In genomic region chr6:109052852-109053251, GRCh38 we compare ENCODE assay signal across 23 cellular contexts. TPM values are rescaled to one million over a fixed set of nuclear protein-coding genes. Genes with fewer than 3 reads are reported as not detected.
A peak's percentile ranks its signal among the peaks of the same experiment; 100 is the strongest.
DNase-seq lines count a peak whose midpoint lies in the region; ATAC-seq and TF ChIP-seq lines count a peak whose summit lies in the region.
"Had no signal": no experiment of that assay in that cellular context is flagged by ENCODE, and none has a peak within 500 bp of the region (broad histone marks: within the 10 kb centered on the region; RNA-seq: fewer than 3 reads in every experiment).

No MANE protein-coding gene starts in this region.

- TF ChIP-seq POLR2A in testis (IDR thresholded peaks at IDR 0.05): no peak
- TF ChIP-seq POLR2A in vagina (IDR thresholded peaks at IDR 0.05): no peak

- H3K4me3 ChIP-seq in testis (no peak overlapping the region), vagina (no peak overlapping the region)
- H3K4me3 ChIP-seq: adrenal gland, HAP-1 had no signal

- H3K9me3 Mint-ChIP-seq in activated T-cell treated with anti-CD3 and anti-CD28 coated beads, Interleukin-2, amount 50 U/mL, for 72 hours: peaks cover 0 to 2% of the 10 kb centered on the region in 2 donors
- peaks cover 6% of the 10 kb centered on the region for H3K9me3 Mint-ChIP-seq in glutamatergic neuron (ENCODE audit: unreplicated experiment)
- H3K9me3 Mint-ChIP-seq: central memory CD8-positive, alpha-beta T cell had no signal

- TF ChIP-seq CTCF in glutamatergic neuron (IDR thresholded peaks at IDR 0.05; ENCODE audit: partially characterized antibody, unreplicated experiment) (no peak), testis (IDR thresholded peaks at IDR 0.05) (no peak), vagina (IDR thresholded peaks at IDR 0.05) (no peak)

- H3K27ac Mint-ChIP-seq in activated T-cell treated with anti-CD3 and anti-CD28 coated beads, Interleukin-2, amount 50 U/mL, for 72 hours: peak overlapping the region; percentile 66
- H3K27ac Mint-ChIP-seq in glutamatergic neuron (ENCODE audit: unreplicated experiment): peak overlapping the region; percentile 52

- H3K4me1 ChIP-seq in testis (peaks cover 35% of the 10 kb centered on the region), vagina (peaks cover 45% of the 10 kb centered on the region)

- intact Hi-C loops in testis (cut with DNase I; ENCODE audit: low total_unique reads): no loop called here
- intact Hi-C loops in vagina (cut with DNase I): loop anchor here (10.0 kb wide), 1 partner anchor 1398 kb away; no protein-coding TSS in a partner anchor

- ATAC-seq in activated T-cell treated with anti-CD3 and anti-CD28 coated beads, Interleukin-2, amount 50 U/mL, for 72 hours (replicated peaks in 1 of 2): no peak
- no peak for ATAC-seq in HG02840 (IDR thresholded peaks at IDR 0.05; ENCODE audit: low FRiP score, unreplicated experiment)
- no peak for ATAC-seq in HG02885 (IDR thresholded peaks at IDR 0.05; ENCODE audit: poor library complexity, unreplicated experiment)
- ATAC-seq: PC-3 had no signal

- H3K27me3 ChIP-seq in testis: no peaks in the 10 kb centered on the region
- H3K27me3 ChIP-seq in vagina: no peaks in the 10 kb centered on the region
- H3K27me3 ChIP-seq: adrenal gland had no signal

- 86 to 94% methylated on average over 4 of the region's 4 CpGs for WGBS in testis, 2 donors

- H3K4me1 Mint-ChIP-seq in activated T-cell treated with anti-CD3 and anti-CD28 coated beads, Interleukin-2, amount 50 U/mL, for 72 hours (ENCODE audit: low read depth): peaks cover 39% of the 10 kb centered on the region
- peaks cover 25% of the 10 kb centered on the region for H3K4me1 Mint-ChIP-seq in glutamatergic neuron (ENCODE audit: low read depth, unreplicated experiment)

- H3K27ac ChIP-seq in testis (peak overlapping the region; percentile 1 to 40), vagina (no peak overlapping the region)
- H3K27ac ChIP-seq: adrenal gland had no signal

- H3K4me3 Mint-ChIP-seq in activated T-cell treated with anti-CD3 and anti-CD28 coated beads, Interleukin-2, amount 50 U/mL, for 72 hours: no peak overlapping the region
- no peak overlapping the region for H3K4me3 Mint-ChIP-seq in glutamatergic neuron (ENCODE audit: unreplicated experiment)
- H3K4me3 Mint-ChIP-seq: central memory CD8-positive, alpha-beta T cell; type B pancreatic cell had no signal

- H3K36me3 Mint-ChIP-seq in activated T-cell treated with anti-CD3 and anti-CD28 coated beads, Interleukin-2, amount 50 U/mL, for 72 hours (ENCODE audit: insufficient read depth in 2 of 2): no peaks in the 10 kb centered on the region
- H3K36me3 Mint-ChIP-seq in glutamatergic neuron (ENCODE audit: unreplicated experiment): peaks cover 14% of the 10 kb centered on the region

- H3K36me3 ChIP-seq in testis (ENCODE audit: low read depth, missing control alignments): no peaks in the 10 kb centered on the region
- no peaks in the 10 kb centered on the region for H3K36me3 ChIP-seq in vagina
- H3K36me3 ChIP-seq: adrenal gland, HAP-1 had no signal

- no peaks in the 10 kb centered on the region for H3K9me3 ChIP-seq in testis
- no peaks in the 10 kb centered on the region for H3K9me3 ChIP-seq in vagina
- H3K9me3 ChIP-seq: adrenal gland, HAP-1, SK-N-SH had no signal

- no peak for DNase-seq in activated T-cell treated with anti-CD3 and anti-CD28 coated beads, Interleukin-2, amount 50 U/mL, for 72 hours
- DNase-seq in activated T-cell treated with anti-CD3 and anti-CD28 coated beads for 4 hours: no peak
- DNase-seq in NCI-H524 (lab: John Stamatoyannopoulos, UW): peak; percentile 40 to 57
- DNase-seq in glutamatergic neuron: no peak
- DNase-seq in testis: no peak
- DNase-seq in vagina (ENCODE audit: extremely low spot score in 2 of 2): no peak
- DNase-seq: activated CD4-positive, alpha-beta T cell treated with anti-CD3 and anti-CD28 coated beads, Interleukin-2, amount 50 U/mL, for 4 hours; activated naive CD4-positive, alpha-beta T cell treated with Interleukin-2 at 50 U/mL for 16 hours; adrenal gland; erythroblast; Kasumi-1; NCI-H1436 treated with DMSO at 0.1 percent for 48 hours; NCI-H2107; NCI-H345; nucleus accumbens; PC-3; SK-N-SH; stimulated activated CD4-positive, alpha-beta T cell treated with anti-CD3 and anti-CD28 coated beads, Interleukin-4, amount 100 ng/mL, for 1 hour had no signal

- H3K27me3 Mint-ChIP-seq in activated T-cell treated with anti-CD3 and anti-CD28 coated beads, Interleukin-2, amount 50 U/mL, for 72 hours (ENCODE audit: low read depth): no peaks in the 10 kb centered on the region
- H3K27me3 Mint-ChIP-seq in glutamatergic neuron (ENCODE audit: unreplicated experiment): peaks cover 5% of the 10 kb centered on the region
- H3K27me3 Mint-ChIP-seq: central memory CD8-positive, alpha-beta T cell; type B pancreatic cell had no signal

RNA-seq across cellular contexts. Expression of gene SESN1, which starts 41.8 kb away (rescaled TPM):
- total RNA-seq in activated T-cell treated with anti-CD3 and anti-CD28 coated beads, Interleukin-2, amount 50 U/mL, for 72 hours: 10 to 100 TPM; 16.2 to 25.7 TPM
- total RNA-seq in glutamatergic neuron (ENCODE audit: unreplicated experiment): 27.1 TPM
- 100 to 1,000 TPM; 132 to 152 TPM for total RNA-seq in testis
- 82.0 TPM for polyA plus RNA-seq in testis (ENCODE audit: insufficient read depth, low read depth, low replicate concordance)
- 58.9 TPM for total RNA-seq in vagina

RNA-seq across cellular contexts. Expression of gene CEP57L1, which starts 42.5 kb away (rescaled TPM):
- 10 to 100 TPM; 21.8 to 22.3 TPM for total RNA-seq in activated T-cell treated with anti-CD3 and anti-CD28 coated beads, Interleukin-2, amount 50 U/mL, for 72 hours
- total RNA-seq in glutamatergic neuron (ENCODE audit: unreplicated experiment): 22.7 TPM
- 10 to 100 TPM; 32.7 to 50.6 TPM for total RNA-seq in testis
- 32.5 TPM for polyA plus RNA-seq in testis (ENCODE audit: insufficient read depth, low read depth, low replicate concordance)
- total RNA-seq in vagina: 13.5 TPM

Comparison
In these comparisons a context has a peak if more than half of its experiments do, and no peak if none do; other contexts are left out.
1. DNase-seq: peak in NCI-H524 (2 of 2); none in activated T-cell treated with anti-CD3 and anti-CD28 coated beads, Interleukin-2, amount 50 U/mL, for 72 hours (0 of 2), activated T-cell treated with anti-CD3 and anti-CD28 coated beads for 4 hours (single experiment), glutamatergic neuron (single experiment), testis (single experiment) and vagina (0 of 2).